Comparison of ENCODE assay signal across 30 cellular contexts in genomic region chr11:134920851-134921608, GRCh38.
"Had no signal": no experiment of that assay in that cellular context is flagged by ENCODE, and none has a peak within 500 bp of the region (broad histone marks: within the 10 kb centered on the region; RNA-seq: fewer than 3 reads in every experiment).

No MANE protein-coding gene starts in this region.

- H3K4me1 ChIP-seq: left lung, lower lobe of right lung, right atrium auricular region, right lobe of liver, testis, thyroid gland, transverse colon, uterus had no signal

- H3K36me3 ChIP-seq: left lung, lower lobe of right lung, neural progenitor cell, neutrophil, ovary, right atrium auricular region, right lobe of liver, thyroid gland, transverse colon, uterus had no signal

- H3K9me3 Mint-ChIP-seq: neural progenitor cell had no signal

- H3K27ac Mint-ChIP-seq: immature natural killer cell; naive thymus-derived CD8-positive, alpha-beta T cell; nephron; neural progenitor cell; progenitor cell of endocrine pancreas; stimulated activated memory B cell treated with anti-CD40 and anti-IgM and Interleukin-4, amounts not matched to agents 10 μg/mL and 1 μg/mL and 100 μg/mL, for 72 hours; stimulated activated naive CD8-positive, alpha-beta T cell treated with anti-CD3 and anti-CD28 coated beads, Interleukin-15, amount 100 ng/mL, for 72 hours had no signal

- H3K36me3 Mint-ChIP-seq: immature natural killer cell; naive thymus-derived CD8-positive, alpha-beta T cell; neural progenitor cell; stimulated activated memory B cell treated with anti-CD40 and anti-IgM and Interleukin-4, amounts not matched to agents 10 μg/mL and 1 μg/mL and 100 μg/mL, for 72 hours had no signal

- H3K27me3 ChIP-seq: neural progenitor cell, neutrophil, ovary, right atrium auricular region, right lobe of liver, testis, thyroid gland, uterus had no signal

- ATAC-seq: left colon; left lung; lower lobe of right lung; naive thymus-derived CD8-positive, alpha-beta T cell; right lobe of liver; stimulated activated memory B cell treated with anti-CD40 and anti-IgM and Interleukin-4, amounts not matched to agents 10 μg/mL and 1 μg/mL and 100 μg/mL, for 72 hours; stimulated activated naive CD8-positive, alpha-beta T cell treated with anti-CD3 and anti-CD28 coated beads, Interleukin-15, amount 100 ng/mL, for 72 hours had no signal

- H3K27ac ChIP-seq: left lung, lower lobe of right lung, neural progenitor cell, neutrophil, ovary, right atrium auricular region, right lobe of liver, testis, thyroid gland, transverse colon, uterus had no signal

- DNase-seq: hypothalamus; immature natural killer cell; kidney; left colon; left lung; lower lobe of right lung; mammary epithelial cell; mesenchymal stem cell; naive thymus-derived CD8-positive, alpha-beta T cell; occipital lobe; ovary; right lobe of liver; stimulated activated CD4-positive, alpha-beta T cell treated with anti-CD3 and anti-CD28 coated beads, Interleukin-1b, Interleukin-23, amount 100 ng/mL, for 48 hours; stimulated activated CD4-positive, alpha-beta T cell treated with anti-CD3 and anti-CD28 coated beads, Interleukin-2, amount 100 ng/mL, for 48 hours; stimulated activated CD4-positive, alpha-beta T cell treated with anti-CD3 and anti-CD28 coated beads, Interleukin-4, amount 100 ng/mL, for 4 hours; stimulated activated CD8-positive, alpha-beta memory T cell treated with anti-CD3 and anti-CD28 coated beads, Interleukin-4, amount 100 ng/mL, for 48 hours; stimulated activated naive CD4-positive, alpha-beta T cell treated with Interleukin-2 at 50 U/mL for 16 hours; stimulated activated naive CD8-positive, alpha-beta T cell treated with anti-CD3 and anti-CD28 coated beads, Interleukin-15, amount 100 ng/mL, for 72 hours; substantia nigra; testis; thyroid gland; transverse colon; uterus had no signal

- H3K4me3 ChIP-seq: left lung, lower lobe of right lung, neural progenitor cell, ovary, right atrium auricular region, right lobe of liver, smooth muscle cell, testis, thyroid gland, transverse colon, uterus had no signal

- H3K4me1 Mint-ChIP-seq: immature natural killer cell; naive thymus-derived CD8-positive, alpha-beta T cell; stimulated activated memory B cell treated with anti-CD40 and anti-IgM and Interleukin-4, amounts not matched to agents 10 μg/mL and 1 μg/mL and 100 μg/mL, for 72 hours; stimulated activated naive CD8-positive, alpha-beta T cell treated with anti-CD3 and anti-CD28 coated beads, Interleukin-15, amount 100 ng/mL, for 72 hours had no signal

- H3K4me3 Mint-ChIP-seq: immature natural killer cell; naive thymus-derived CD8-positive, alpha-beta T cell; nephron; neural progenitor cell; stimulated activated memory B cell treated with anti-CD40 and anti-IgM and Interleukin-4, amounts not matched to agents 10 μg/mL and 1 μg/mL and 100 μg/mL, for 72 hours; stimulated activated naive CD8-positive, alpha-beta T cell treated with anti-CD3 and anti-CD28 coated beads, Interleukin-15, amount 100 ng/mL, for 72 hours had no signal

- H3K9me3 ChIP-seq: left lung, lower lobe of right lung, neutrophil, ovary, right atrium auricular region, right lobe of liver, testis, thyroid gland, transverse colon, uterus had no signal
